Comparison of ENCODE assay signal across 10 cellular contexts in genomic region chr9:72509053-72509452, GRCh38. TPM values are rescaled to one million over a fixed set of nuclear protein-coding genes. Genes with fewer than 3 reads are reported as not detected.
DNase-seq lines count a peak whose midpoint lies in the region; ATAC-seq and TF ChIP-seq lines count a peak whose summit lies in the region.
"Had no signal": no experiment of that assay in that cellular context is flagged by ENCODE, and none has a peak within 500 bp of the region (broad histone marks: within the 10 kb centered on the region; RNA-seq: fewer than 3 reads in every experiment).

No MANE protein-coding gene starts in this region.

- peak; percentile 42 for ATAC-seq in GM21723 (IDR thresholded peaks at IDR 0.05; ENCODE audit: unreplicated experiment)
- ATAC-seq in GM18858 (IDR thresholded peaks at IDR 0.05; ENCODE audit: unreplicated experiment), result no peak
- no peak for ATAC-seq in upper lobe of right lung
- no peak for ATAC-seq in GM21367 (IDR thresholded peaks at IDR 0.05; ENCODE audit: unreplicated experiment)

- H3K27me3 ChIP-seq in SK-N-SH (ENCODE audit: insufficient read depth), result no peaks in the 10 kb centered on the region
- H3K27me3 ChIP-seq in hepatocyte, result no peaks in the 10 kb centered on the region
- H3K27me3 ChIP-seq in upper lobe of right lung, result no peaks in the 10 kb centered on the region

- H3K79me2 ChIP-seq in SK-N-SH (ENCODE audit: insufficient read depth) (no peaks in the 10 kb centered on the region), hepatocyte (no peaks in the 10 kb centered on the region)

- H3K9me3 ChIP-seq in SK-N-SH (no peaks in the 10 kb centered on the region), hepatocyte (ENCODE audit: low read depth) (no peaks in the 10 kb centered on the region), upper lobe of right lung (no peaks in the 10 kb centered on the region)

- peak overlapping the region; percentile 67; the same call in 1 of the 2 replicates for H2AFZ ChIP-seq in SK-N-SH (ENCODE audit: low read depth)
- no peak overlapping the region for H2AFZ ChIP-seq in hepatocyte

- peak overlapping the region; percentile 47 to 62; a peak in 3 of 4 replicates for H3K27ac ChIP-seq in SK-N-SH (ENCODE audit: low read depth in 2 of 2, low read length in 1 of 2)
- H3K27ac ChIP-seq in hepatocyte, result peak overlapping the region; percentile 58
- no peak overlapping the region for H3K27ac ChIP-seq in upper lobe of right lung

- no peak overlapping the region for H3K4me2 ChIP-seq in SK-N-SH
- no peak overlapping the region for H3K4me2 ChIP-seq in hepatocyte

- H3K4me1 ChIP-seq in SK-N-SH (ENCODE audit: control insufficient read depth in 1 of 2, insufficient read depth in 2 of 2, low read depth in 1 of 2, low read length in 1 of 2) (no peaks in the 10 kb centered on the region; a peak in 1 of 4 replicates), hepatocyte (ENCODE audit: insufficient read depth) (no peaks in the 10 kb centered on the region), upper lobe of right lung (no peaks in the 10 kb centered on the region)

- no peak for TF ChIP-seq EP300 in SK-N-SH (IDR thresholded peaks at IDR 0.05; ENCODE audit: borderline replicate concordance in 1 of 2, low read depth in 1 of 2, low read length in 1 of 2)

- 17% methylated on average over 1 of the region's 1 CpG for WGBS in SK-N-SH (ENCODE audit: low lambda C conversion rate)
- 74% methylated on average over 1 of the region's 1 CpG for WGBS in hepatocyte (ENCODE audit: low lambda C conversion rate, missing lambda C conversion rate)

- DNase-seq in Daoy (ENCODE audit: low read depth) (peak; percentile 7), SK-N-SH (no peak), hepatocyte (ENCODE audit: low spot score) (no peak), upper lobe of right lung (no peak), NCI-H526 (lab: John Stamatoyannopoulos, UW) (no peak)
- DNase-seq: activated naive CD4-positive, alpha-beta T cell treated with anti-CD3 and anti-CD28 coated beads, Interleukin-2, amount 10 ng/mL, durations not matched to agents 7 days and 5 days; naive B cell had no signal

- TF ChIP-seq CTCF in SK-N-SH (IDR thresholded peaks at IDR 0.05), result no peak
- no peak for TF ChIP-seq CTCF in hepatocyte (IDR thresholded peaks at IDR 0.05; ENCODE audit: poor library complexity)
- no peak for TF ChIP-seq CTCF in upper lobe of right lung (IDR thresholded peaks at IDR 0.05)

- H3K4me3 ChIP-seq in SK-N-SH (ENCODE audit: low read depth in 2 of 2, low read length in 1 of 2) (no peak overlapping the region), hepatocyte (no peak overlapping the region), upper lobe of right lung (no peak overlapping the region)

- intact Hi-C loops in upper lobe of right lung (cut with DNase I), result no loop called here

- peaks cover 16% of the 10 kb centered on the region for H3F3A ChIP-seq in SK-N-SH (replicated peaks; ENCODE audit: insufficient read depth)

- CTCF ChIA-PET in SK-N-SH (lab: Yijun Ruan, JAX), result no interaction called here

- H3K9ac ChIP-seq in SK-N-SH, result peak overlapping the region; percentile 25; the same call in 1 of the 2 replicates

- H3K9me2 ChIP-seq in SK-N-SH (no peaks in the 10 kb centered on the region), hepatocyte (replicated peaks; ENCODE audit: insufficient read depth) (no peaks in the 10 kb centered on the region)

- POLR2A ChIA-PET in SK-N-SH (lab: Yijun Ruan, JAX), result no interaction called here

- H3K36me3 ChIP-seq in SK-N-SH (replicated peaks in 1 of 2; ENCODE audit: control insufficient read depth in 1 of 2, insufficient read depth in 2 of 2, low read length in 1 of 2) (no peaks in the 10 kb centered on the region), hepatocyte (replicated peaks; ENCODE audit: insufficient read depth, low read depth) (no peaks in the 10 kb centered on the region), upper lobe of right lung (no peaks in the 10 kb centered on the region)

- no peaks in the 10 kb centered on the region for H4K20me1 ChIP-seq in SK-N-SH (ENCODE audit: insufficient read depth)
- no peaks in the 10 kb centered on the region for H4K20me1 ChIP-seq in hepatocyte (ENCODE audit: insufficient read depth, poor library complexity, severe bottlenecking)

- no peak for TF ChIP-seq RAD21 in SK-N-SH (IDR thresholded peaks at IDR 0.05; ENCODE audit: low read length)

TF ChIP-seq in SK-N-SH, 30 proteins besides CTCF, POLR2A, EP300 and RAD21:
- TF ChIP-seq CHD2 (IDR thresholded peaks at IDR 0.05; ENCODE audit: low read length, partially characterized antibody) (no peak), MEF2A (IDR thresholded peaks at IDR 0.05; ENCODE audit: borderline replicate concordance, low read depth) (no peak), FOSL2 (IDR thresholded peaks at IDR 0.05; ENCODE audit: borderline replicate concordance, low read depth) (peak; percentile 29; the same call in 1 of the 2 replicates)

RNA-seq across cellular contexts. Expression of gene TMC1, which starts 12.4 kb away (rescaled TPM):
- not detected in 2 replicates for total RNA-seq in Daoy (2014; rRNA removed; shearing (Covaris generic))
- polyA plus RNA-seq in SK-N-SH (2012; rRNA removed) (0.10 TPM in 1 of 2 replicates, not detected in the other), hepatocyte (0.23 TPM in 1 of 2 replicates, not detected in the other)
- polyA plus RNA-seq in SK-N-SH (2012; cell fraction: cytosol; rRNA removed), result 0.06 and 0.10 TPM in 2 replicates
- polyA plus RNA-seq in SK-N-SH (2012; cell fraction: nucleus; rRNA removed), result 0.07 and 0.20 TPM in 2 replicates
- total RNA-seq in hepatocyte (0.20 TPM in 1 of 2 replicates, not detected in the other), upper lobe of right lung (not detected)
